ENCODE assay signal across 8 cellular contexts in the genomic region with DNA sequence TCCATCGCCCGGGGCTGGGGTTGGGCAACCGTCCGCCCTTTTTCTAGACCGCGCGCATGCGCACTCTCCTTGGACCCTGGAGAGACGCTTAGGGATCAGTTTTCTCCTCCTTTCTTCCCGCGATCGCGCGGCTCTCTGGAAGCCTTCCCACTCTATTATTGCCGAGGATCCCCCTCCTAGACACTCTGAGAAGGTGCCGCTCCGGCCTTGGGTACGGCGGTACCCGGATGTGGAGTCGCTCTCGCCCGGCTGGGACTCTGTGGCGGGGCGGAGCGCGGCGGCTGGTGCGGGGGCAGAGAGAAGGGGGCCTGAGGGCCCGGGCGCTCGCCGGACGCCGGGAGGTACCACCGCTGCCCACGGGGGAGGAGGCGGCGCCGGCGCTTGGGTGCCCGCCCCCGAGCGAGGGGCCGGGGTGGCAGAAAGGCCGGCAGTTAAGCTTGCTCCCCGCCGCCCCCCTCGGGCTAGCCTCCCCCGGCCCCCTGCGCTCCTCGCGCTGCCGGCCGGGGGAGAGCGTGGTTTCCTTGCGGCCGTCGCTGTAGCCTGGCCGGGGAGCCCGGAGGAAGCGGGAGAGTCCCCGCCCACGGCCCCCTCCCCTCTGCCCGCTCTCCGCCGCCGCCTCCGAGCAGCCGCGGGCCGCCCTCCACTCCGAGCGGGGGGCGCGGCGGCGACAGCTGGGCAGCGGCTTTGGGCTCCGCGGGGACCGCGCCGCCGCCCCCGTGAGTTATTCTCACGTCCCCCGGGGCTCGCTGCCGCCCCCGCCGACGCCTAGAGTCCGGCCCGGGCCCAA. TPM values are rescaled to one million over a fixed set of nuclear protein-coding genes. Genes with fewer than 3 reads are reported as not detected.
DNase-seq lines count a peak whose midpoint lies in the region; ATAC-seq and TF ChIP-seq lines count a peak whose summit lies in the region.

Gene MIB1, plus strand, starts transcription at position 69 of the 787 bp plus-strand sequence. CDS start 792 bp downstream, outside the sequence.

- TF ChIP-seq POLR2A in ovary (IDR thresholded peaks at IDR 0.05): peak; percentile 67

- H3K9me3 Mint-ChIP-seq in activated naive CD8-positive, alpha-beta T cell (ENCODE audit: low read depth): peaks cover 8% of the 10 kb centered on the region

- peaks cover 5% of the 10 kb centered on the region for H3K36me3 Mint-ChIP-seq in activated naive CD8-positive, alpha-beta T cell

- ATAC-seq in GM21515 (IDR thresholded peaks at IDR 0.05; ENCODE audit: unreplicated experiment): peak; percentile 63
- ATAC-seq in Right ventricle myocardium superior (ENCODE audit: poor library complexity): peak; percentile 90

- H3K27ac Mint-ChIP-seq in activated naive CD8-positive, alpha-beta T cell: peak within 1 kb of the TSS; percentile 94

- peaks cover 3% of the 10 kb centered on the region for H3F3A ChIP-seq in DOHH2 (ENCODE audit: control insufficient read depth, insufficient read depth)

- H3K4me3 ChIP-seq in DOHH2 (ENCODE audit: low read length) (peak within 1 kb of the TSS; percentile 94), HUES48 (ENCODE audit: low read depth, low read length) (peak within 1 kb of the TSS; percentile 92), ovary (peak within 1 kb of the TSS; percentile 96)

- 0 to 1% (median 0%) methylated on average over 34 to 95 of the region's 95 CpGs for WGBS in ovary, 3 donors

- H3K4me3 Mint-ChIP-seq in activated naive CD8-positive, alpha-beta T cell: peak within 1 kb of the TSS; percentile 93

- peak within 1 kb of the TSS; percentile 89 for H3K9ac ChIP-seq in HUES48 (ENCODE audit: low read depth, low read length)

- no peak for TF ChIP-seq CTCF in DOHH2 (IDR thresholded peaks at IDR 0.05; ENCODE audit: low read depth, low read length, poor library complexity, severe bottlenecking)
- TF ChIP-seq CTCF in ovary (IDR thresholded peaks at IDR 0.05): no peak

- H3K27ac ChIP-seq in DOHH2 (ENCODE audit: low read depth, low read length): peak within 1 kb of the TSS; percentile 87
- H3K27ac ChIP-seq in HUES48 (ENCODE audit: low read depth, low read length): peak within 1 kb of the TSS; percentile 98
- H3K27ac ChIP-seq in ovary: peak within 1 kb of the TSS; percentile 90 to 98

- H3K9me3 ChIP-seq in DOHH2 (ENCODE audit: control insufficient read depth, insufficient read depth, low read length) (no peaks in the 10 kb centered on the region), HUES48 (ENCODE audit: control insufficient read depth, insufficient read depth, low read length) (no peaks in the 10 kb centered on the region), ovary (no peaks in the 10 kb centered on the region)

- TF ChIP-seq EP300 in ovary (IDR thresholded peaks at IDR 0.05): no peak

- intact Hi-C loops in Right ventricle myocardium superior (cut with DNase I): loop anchor here (2.0 kb wide), 1 partner anchor 36 kb away; the partner anchor contains the start of gene ABHD3
- intact Hi-C loops in ovary (cut with DNase I): loop anchor here in 1 of 4 donors (5.0 kb wide), 1 partner anchor 139 kb away; the partner anchor contains the start of gene ESCO1

- DNase-seq in RPMI7951 (ENCODE audit: low read depth) (no peak), Right ventricle myocardium superior (peak; percentile 71), ovary (peak; percentile 99 to 100 (median 99)), cerebellar nuclear complex (lab: John Stamatoyannopoulos, UW) (no peak)

- no peaks in the 10 kb centered on the region for H3K27me3 ChIP-seq in DOHH2 (ENCODE audit: control insufficient read depth, low read length)
- H3K27me3 ChIP-seq in HUES48 (ENCODE audit: control insufficient read depth, insufficient read depth, low read length): no peaks in the 10 kb centered on the region
- no peaks in the 10 kb centered on the region for H3K27me3 ChIP-seq in ovary

- H3K9me2 ChIP-seq in DOHH2 (replicated peaks; ENCODE audit: control insufficient read depth, low read length): no peaks in the 10 kb centered on the region

- peak within 1 kb of the TSS; percentile 82 for H3K4me2 ChIP-seq in DOHH2 (ENCODE audit: low read length)

- no peaks in the 10 kb centered on the region for H3K27me3 Mint-ChIP-seq in activated naive CD8-positive, alpha-beta T cell

- H3K79me2 ChIP-seq in DOHH2 (ENCODE audit: control insufficient read depth, low read length): peaks cover 45% of the 10 kb centered on the region

- H3K4me1 Mint-ChIP-seq in activated naive CD8-positive, alpha-beta T cell (ENCODE audit: low read depth): peaks cover 36% of the 10 kb centered on the region

- H4K20me1 ChIP-seq in DOHH2 (ENCODE audit: control insufficient read depth, insufficient read depth, low read depth, low read length): peaks cover 8% of the 10 kb centered on the region; the same call in 1 of the 2 replicates

- H3K36me3 ChIP-seq in DOHH2 (ENCODE audit: control insufficient read depth, low read length): peaks cover 15% of the 10 kb centered on the region; the same call in 1 of the 2 replicates
- no peaks in the 10 kb centered on the region for H3K36me3 ChIP-seq in HUES48 (ENCODE audit: control insufficient read depth, insufficient read depth, low read length)
- no peaks in the 10 kb centered on the region for H3K36me3 ChIP-seq in ovary

- peaks cover 31% of the 10 kb centered on the region for H3K4me1 ChIP-seq in DOHH2 (ENCODE audit: control insufficient read depth, low read length)
- H3K4me1 ChIP-seq in HUES48 (ENCODE audit: control insufficient read depth, insufficient read depth, low read length): peaks cover 12% of the 10 kb centered on the region
- peaks cover 4% of the 10 kb centered on the region for H3K4me1 ChIP-seq in ovary (ENCODE audit: insufficient read depth)

RNA-seq across cellular contexts. Expression of gene MIB1, which starts in this region (rescaled TPM):
- total RNA-seq in RPMI7951 (2014; rRNA removed; shearing (Covaris generic)): 36.0 and 40.4 TPM in 2 replicates
- 16.5 TPM for total RNA-seq in Right ventricle myocardium superior
- total RNA-seq in ovary: 10 to 100 TPM; 30.9 to 54.8 (median 44.9) TPM
- 10 to 100 TPM; 10.3 to 13.4 TPM for polyA plus RNA-seq in ovary

Comparison
In these comparisons a context has a peak if more than half of its experiments do, and no peak if none do; other contexts are left out.
1. DNase-seq: peak in Right ventricle myocardium superior (single experiment) and ovary (5 of 5); none in RPMI7951 (single experiment) and cerebellar nuclear complex (0 of 2).
2. Peak in every context shown above with its lines, with median percentiles within 50 percentile points of each other: H3K27ac ChIP-seq and H3K4me3 ChIP-seq.